Comparison of ENCODE assay signal across 33 cellular contexts in genomic region chr11:66302656-66303055, GRCh38. TPM values are rescaled to one million over a fixed set of nuclear protein-coding genes. Genes with fewer than 3 reads are reported as not detected.
"Had no signal": no experiment of that assay in that cellular context is flagged by ENCODE, and none has a peak within 500 bp of the region (broad histone marks: within the 10 kb centered on the region; RNA-seq: fewer than 3 reads in every experiment).

No MANE protein-coding gene starts in this region.

- H3K4me1 ChIP-seq: gastrocnemius medialis, lower lobe of right lung, parathyroid adenoma, suprapubic skin, transverse colon, upper lobe of right lung, uterus had no signal

- H3K9ac ChIP-seq: parathyroid adenoma had no signal

- H3K4me3 ChIP-seq: dorsolateral prefrontal cortex, gastrocnemius medialis, lower lobe of right lung, smooth muscle cell, suprapubic skin, transverse colon, upper lobe of right lung, uterus had no signal

- H3K27ac ChIP-seq: dorsolateral prefrontal cortex, epithelial cell of prostate, gastrocnemius medialis, lower lobe of right lung, neutrophil, parathyroid adenoma, suprapubic skin, transverse colon, upper lobe of right lung, uterus had no signal

- DNase-seq: dorsolateral prefrontal cortex; effector CD4-positive, alpha-beta T cell; foreskin fibroblast; gastrocnemius medialis; hypothalamus; immature natural killer cell; islet precursor cell; kidney glomerular epithelial cell; left colon; left ventricle myocardium superior; lower lobe of right lung; naive thymus-derived CD8-positive, alpha-beta T cell; stimulated activated CD4-positive, alpha-beta T cell treated with anti-CD3 and anti-CD28 coated beads, Interleukin-12 subunit alpha, Interleukin-12 subunit beta, amount 100 ng/mL, for 4 hours; stimulated activated CD4-positive, alpha-beta T cell treated with anti-CD3 and anti-CD28 coated beads, Interleukin-1b, Interleukin-23, amount 100 ng/mL, for 48 hours; stimulated activated CD4-positive, alpha-beta T cell treated with anti-CD3 and anti-CD28 coated beads, Interleukin-4, amount 100 ng/mL, for 1 hour; stimulated activated CD8-positive, alpha-beta memory T cell treated with anti-CD3 and anti-CD28 coated beads, Interleukin-4, amount 100 ng/mL, for 48 hours; stimulated activated naive CD4-positive, alpha-beta T cell; stimulated activated naive CD8-positive, alpha-beta T cell treated with anti-CD3 and anti-CD28 coated beads, Interleukin-15, amount 100 ng/mL, for 72 hours; transverse colon; upper lobe of right lung; uterus had no signal

- H3K4me3 Mint-ChIP-seq: immature natural killer cell; naive thymus-derived CD8-positive, alpha-beta T cell; stimulated activated naive CD8-positive, alpha-beta T cell treated with anti-CD3 and anti-CD28 coated beads, Interleukin-15, amount 100 ng/mL, for 72 hours had no signal

- FAIRE-seq: colon had no signal

- H3K36me3 Mint-ChIP-seq: naive thymus-derived CD8-positive, alpha-beta T cell had no signal

- H3K27me3 ChIP-seq: dorsolateral prefrontal cortex, gastrocnemius medialis, suprapubic skin, transverse colon, upper lobe of right lung, uterus had no signal

- ATAC-seq: esophagus mucosa; gastrocnemius medialis; left colon; left ventricle myocardium superior; lower lobe of right lung; naive thymus-derived CD8-positive, alpha-beta T cell; sciatic nerve; stimulated activated naive CD8-positive, alpha-beta T cell treated with anti-CD3 and anti-CD28 coated beads, Interleukin-15, amount 100 ng/mL, for 72 hours; upper lobe of right lung had no signal

- H3K27ac Mint-ChIP-seq: immature natural killer cell; naive thymus-derived CD8-positive, alpha-beta T cell; progenitor cell of endocrine pancreas had no signal

- H3K4me1 Mint-ChIP-seq: immature natural killer cell; naive thymus-derived CD8-positive, alpha-beta T cell; stimulated activated naive CD8-positive, alpha-beta T cell treated with anti-CD3 and anti-CD28 coated beads, Interleukin-15, amount 100 ng/mL, for 72 hours had no signal

- H3K27me3 Mint-ChIP-seq: naive thymus-derived CD8-positive, alpha-beta T cell; stimulated activated naive CD8-positive, alpha-beta T cell treated with anti-CD3 and anti-CD28 coated beads, Interleukin-15, amount 100 ng/mL, for 72 hours had no signal

- H3K9me3 Mint-ChIP-seq: immature natural killer cell; naive thymus-derived CD8-positive, alpha-beta T cell; stimulated activated naive CD8-positive, alpha-beta T cell treated with anti-CD3 and anti-CD28 coated beads, Interleukin-15, amount 100 ng/mL, for 72 hours had no signal

- H3K79me2 ChIP-seq: parathyroid adenoma had no signal

- H2AFZ ChIP-seq: parathyroid adenoma had no signal

- H3K36me3 ChIP-seq: gastrocnemius medialis, lower lobe of right lung, neutrophil, suprapubic skin, transverse colon, upper lobe of right lung, uterus had no signal

- H3K4me2 ChIP-seq: smooth muscle cell had no signal

- H3K9me3 ChIP-seq: gastrocnemius medialis, lower lobe of right lung, neutrophil, suprapubic skin, transverse colon, upper lobe of right lung, uterus had no signal

RNA-seq across cellular contexts. Expression of gene TMEM151A, which starts 11.0 kb away (rescaled TPM):
- total RNA-seq: esophagus mucosa, gastrocnemius medialis, lower lobe of right lung, suprapubic skin had no signal
- polyA plus RNA-seq: immature natural killer cell; naive thymus-derived CD8-positive, alpha-beta T cell had no signal

RNA-seq across cellular contexts. Expression of gene CD248, which starts 14.2 kb away (rescaled TPM):
- total RNA-seq: myocyte had no signal
- polyA plus RNA-seq: immature natural killer cell, neural cell had no signal

RNA-seq across cellular contexts. Expression of gene CNIH2, which starts 24.7 kb away (rescaled TPM):
- total RNA-seq: gastrocnemius medialis, left ventricle myocardium superior, omental fat pad had no signal
- polyA plus RNA-seq: immature natural killer cell; naive thymus-derived CD8-positive, alpha-beta T cell had no signal
